Comparison of ENCODE assay signal across 33 cellular contexts in the genomic region with DNA sequence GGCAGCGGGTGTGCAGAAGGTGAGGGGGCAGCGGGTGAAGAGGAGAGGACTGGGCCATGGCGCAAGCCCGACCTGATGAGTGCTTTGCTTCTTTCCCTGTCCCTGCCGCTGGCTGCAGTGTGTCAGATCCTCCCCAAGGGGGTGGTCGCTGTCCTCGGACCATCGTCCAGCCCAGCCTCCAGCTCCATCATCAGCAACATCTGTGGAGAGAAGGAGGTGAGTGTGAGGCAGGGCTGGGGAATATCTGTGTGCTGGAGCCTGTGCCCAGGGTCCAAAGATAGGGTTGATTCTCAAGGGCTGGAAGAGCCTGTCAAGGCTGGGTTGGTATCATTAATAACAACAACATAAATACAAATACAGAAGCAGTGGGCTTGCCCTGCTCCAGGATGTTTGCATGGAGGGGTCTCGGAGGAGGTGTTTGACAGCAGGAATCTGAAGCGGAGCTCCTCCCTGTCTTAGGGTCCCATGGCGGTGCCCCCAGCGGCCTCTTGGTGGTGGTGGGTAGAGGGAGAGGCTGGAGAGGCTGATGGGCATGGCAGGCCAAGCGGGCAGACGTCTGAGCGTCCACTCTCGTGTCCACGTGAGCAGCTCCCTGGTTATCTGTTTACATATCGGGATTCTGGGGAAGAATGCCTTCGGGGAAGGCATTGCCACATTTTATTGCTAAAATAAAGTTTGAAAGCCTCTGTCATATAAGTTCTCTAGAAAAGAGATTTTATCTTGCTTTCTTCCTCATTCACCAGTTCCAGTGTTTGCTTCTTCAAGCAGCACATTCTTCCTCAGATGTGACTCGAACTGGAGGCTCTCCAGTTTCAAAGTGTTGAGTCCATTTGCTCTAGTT.
DNase-seq lines count a peak whose midpoint lies in the region; ATAC-seq, FAIRE-seq and TF ChIP-seq lines count a peak whose summit lies in the region.
"Had no signal": no experiment of that assay in that cellular context is flagged by ENCODE, and none has a peak within 500 bp of the region (broad histone marks: within the 10 kb centered on the region; RNA-seq: fewer than 3 reads in every experiment).

No MANE protein-coding gene starts in this region.

- H4K20me1 ChIP-seq in H9 (ENCODE audit: control insufficient read depth, insufficient read depth, insufficient read length) (no peaks in the 10 kb centered on the region), K562 (replicated peaks; ENCODE audit: control insufficient read depth, insufficient read depth, low read length) (no peaks in the 10 kb centered on the region; the same call in 1 of the 2 replicates)

- no peak for TF ChIP-seq EP300 in K562 (IDR thresholded peaks at IDR 0.05; ENCODE audit: low read length)

- ATAC-seq in K562 (peak; percentile 62; the same call in 2 of the 3 replicates), GM19395 (IDR thresholded peaks at IDR 0.05; ENCODE audit: unreplicated experiment) (no peak)
- ATAC-seq: activated CD4-positive, CD25-positive, alpha-beta regulatory T cell treated with anti-CD3 and anti-CD28 coated beads, Interleukin-2, amount 50 U/mL, for 24 hours; activated T-helper 17 cell treated with anti-CD3 and anti-CD28 coated beads, Interleukin-2, amount 50 U/mL, for 72 hours; naive thymus-derived CD4-positive, alpha-beta T cell had no signal

- CTCF ChIA-PET in K562 (lab: Yijun Ruan, JAX; ENCODE audit: low intra/inter-chr PET ratio), result no interaction called here

- H2BK5ac ChIP-seq in H9 (ENCODE audit: insufficient read length, low read length), result no peak overlapping the region

- H3K4me3 Mint-ChIP-seq in H9 (no peak overlapping the region), nephron (peak overlapping the region; percentile 21 to 70 (median 57))
- H3K4me3 Mint-ChIP-seq: activated naive CD4-positive, alpha-beta T cell treated with anti-CD3 and anti-CD28 coated beads, Interleukin-2, amount 50 U/mL, for 24 hours; activated T-helper 17 cell treated with anti-CD3 and anti-CD28 coated beads, Interleukin-2, amount 50 U/mL, for 72 hours; B cell; naive thymus-derived CD4-positive, alpha-beta T cell; T-helper 2 cell treated with Interferon-gamma antibody and Interleukin-4, amounts not matched to agents 5 μg/mL and 100 μg/mL, for 36 hours had no signal

- no peak overlapping the region for H2AK5ac ChIP-seq in H9 (ENCODE audit: insufficient read length, low read length)

- no peak overlapping the region for H4K8ac ChIP-seq in H9 (replicated peaks; ENCODE audit: insufficient read length, low read depth, low read length)

- H3K4me1 ChIP-seq in H9 (ENCODE audit: insufficient read depth, low read length) (no peaks in the 10 kb centered on the region), K562 (replicated peaks in 1 of 2; ENCODE audit: control insufficient read depth in 2 of 2, insufficient read depth in 2 of 2, low read length in 2 of 2) (no peaks in the 10 kb centered on the region)
- H3K4me1 ChIP-seq: colonic mucosa, Peyer's patch, stomach had no signal

- H2AFZ ChIP-seq in H9 (ENCODE audit: low read length) (no peak overlapping the region), K562 (ENCODE audit: low read depth, low read length) (no peak overlapping the region)

- H4K5ac ChIP-seq in H9 (ENCODE audit: insufficient read length, low read depth, low read length), result no peak overlapping the region

- no CpG with 5 or more reads among the region's 20 CpGs for WGBS in H9 (ENCODE audit: extremely low coverage, insufficient read length, low lambda C conversion rate)
- 1% methylated on average over 20 of the region's 20 CpGs for WGBS in K562 (ENCODE audit: insufficient coverage, low coverage, missing lambda C conversion rate)

- TF ChIP-seq RAD21 in K562 (CRISPR knock-in tag; conservative IDR thresholded peaks at IDR 0.05 in 1 of 2, IDR thresholded peaks at IDR 0.05 in 1 of 2), result peak in 1 of 2 experiments; percentile 7; a peak in 1 of 4 replicates

- H3K23ac ChIP-seq in H9 (ENCODE audit: insufficient read length, low read depth, low read length), result no peak overlapping the region

- H2BK12ac ChIP-seq in H9 (ENCODE audit: insufficient read length, low read depth, low read length), result no peak overlapping the region

- no peak overlapping the region for H2BK120ac ChIP-seq in H9 (ENCODE audit: low read depth, low read length, poor library complexity, severe bottlenecking)

- no peak for TF ChIP-seq CTCF in C4-2B (conservative IDR thresholded peaks at IDR 0.05)
- peak; percentile 41; the same call in 2 of the 3 replicates for TF ChIP-seq CTCF in H9 (conservative IDR thresholded peaks at IDR 0.05)
- TF ChIP-seq CTCF in K562 (IDR thresholded peaks at IDR 0.05 in 2 of 3, conservative IDR thresholded peaks at IDR 0.05 in 1 of 3; ENCODE audit: insufficient read depth in 2 of 3, low read depth in 1 of 3, low read length in 3 of 3), result peak in 2 of 3 experiments; percentile 9 to 35; a peak in 2 of 6 replicates
- TF ChIP-seq CTCF in nephron (IDR thresholded peaks at IDR 0.05; ENCODE audit: unreplicated experiment in 3 of 3), result no peak

- H3K27ac Mint-ChIP-seq in H9, result peak overlapping the region in 1 of 3 experiments; percentile 50; a peak in 2 of 7 replicates
- H3K27ac Mint-ChIP-seq in nephron, result peak overlapping the region; percentile 61 to 93 (median 85)
- H3K27ac Mint-ChIP-seq: activated naive CD4-positive, alpha-beta T cell treated with anti-CD3 and anti-CD28 coated beads, Interleukin-2, amount 50 U/mL, for 24 hours; activated T-helper 17 cell treated with anti-CD3 and anti-CD28 coated beads, Interleukin-2, amount 50 U/mL, for 72 hours; B cell; naive thymus-derived CD4-positive, alpha-beta T cell; T-helper 2 cell treated with Interferon-gamma antibody and Interleukin-4, amounts not matched to agents 5 μg/mL and 100 μg/mL, for 36 hours had no signal

- H3K9ac ChIP-seq in H9 (ENCODE audit: extremely low read depth, insufficient read length, low read length), result no peak overlapping the region
- no peak overlapping the region for H3K9ac ChIP-seq in K562 (ENCODE audit: insufficient read depth in 1 of 2, low read depth in 2 of 2, low read length in 2 of 2)
- H3K9ac ChIP-seq: KMS-11 had no signal

- no peak overlapping the region for H3K18ac ChIP-seq in H9 (ENCODE audit: insufficient read length, low read depth, low read length)

- no peaks in the 10 kb centered on the region for H3K9me1 ChIP-seq in K562 (ENCODE audit: control insufficient read depth, insufficient read depth, low read length)

- no peak overlapping the region for H3K4ac ChIP-seq in H9 (ENCODE audit: low read depth, low read length)

- POLR2A ChIA-PET in K562 (lab: Yijun Ruan, JAX), result no interaction called here

- no peak overlapping the region for H2BK15ac ChIP-seq in H9 (ENCODE audit: low read depth, low read length)

- H3K27me3 Mint-ChIP-seq in H9 (ENCODE audit: low read depth), result peaks cover 2% of the 10 kb centered on the region
- peaks cover 22% of the 10 kb centered on the region for H3K27me3 Mint-ChIP-seq in nephron (ENCODE audit: low read depth)

- no peaks in the 10 kb centered on the region for H3K36me3 ChIP-seq in K562 (ENCODE audit: control insufficient read depth, insufficient read depth, low read length)
- H3K36me3 ChIP-seq: breast epithelium, colonic mucosa, Peyer's patch, stomach, thyroid gland had no signal

- H3K36me3 Mint-ChIP-seq in H9 (ENCODE audit: insufficient read depth in 1 of 3, low read depth in 3 of 3) (no peaks in the 10 kb centered on the region), nephron (ENCODE audit: low read depth) (no peaks in the 10 kb centered on the region)
- H3K36me3 Mint-ChIP-seq: activated naive CD4-positive, alpha-beta T cell treated with anti-CD3 and anti-CD28 coated beads, Interleukin-2, amount 50 U/mL, for 24 hours; naive thymus-derived CD4-positive, alpha-beta T cell had no signal

- BruUV-seq in K562 (replicated peaks; lab: Mats Ljungman, UMichigan), result no TSS peak

- H3K9me3 Mint-ChIP-seq in H9, result no peaks in the 10 kb centered on the region
- no peaks in the 10 kb centered on the region for H3K9me3 Mint-ChIP-seq in nephron
- H3K9me3 Mint-ChIP-seq: activated naive CD4-positive, alpha-beta T cell treated with anti-CD3 and anti-CD28 coated beads, Interleukin-2, amount 50 U/mL, for 24 hours; activated T-helper 17 cell treated with anti-CD3 and anti-CD28 coated beads, Interleukin-2, amount 50 U/mL, for 72 hours; naive thymus-derived CD4-positive, alpha-beta T cell; T-helper 2 cell treated with Interferon-gamma antibody and Interleukin-4, amounts not matched to agents 5 μg/mL and 100 μg/mL, for 36 hours had no signal

- no peaks in the 10 kb centered on the region for H3K23me2 ChIP-seq in H9 (ENCODE audit: insufficient read length, low read depth, low read length, poor library complexity, severe bottlenecking)

- H3K79me2 ChIP-seq in H9 (ENCODE audit: insufficient read depth, low read length) (no peaks in the 10 kb centered on the region), K562 (ENCODE audit: control insufficient read depth, insufficient read depth, low read length) (no peaks in the 10 kb centered on the region)

- H3K56ac ChIP-seq in H9 (ENCODE audit: insufficient read length, low read depth, low read length), result no peak overlapping the region

- in situ Hi-C loops in K562 (cut with MboI), result no loop called here

- H3K4me3 ChIP-seq in K562, result no peak overlapping the region
- H3K4me3 ChIP-seq: breast epithelium, colonic mucosa, Peyer's patch, skin epidermis, stomach, thyroid gland had no signal

- FAIRE-seq in K562 (lab: Jason Lieb, UNC), result no peak
- FAIRE-seq: frontal cortex, GM18507 had no signal

- no peak overlapping the region for H3K14ac ChIP-seq in H9 (ENCODE audit: insufficient read depth, low read length)

- H3K27me3 ChIP-seq in H9 (ENCODE audit: insufficient read depth, low read length) (no peaks in the 10 kb centered on the region), K562 (ENCODE audit: control insufficient read depth in 2 of 2, insufficient read depth in 2 of 2, low read length in 2 of 2) (peaks cover 14 to 51% of the 10 kb centered on the region in 2 experiments; a peak in 3 of 5 replicates)
- H3K27me3 ChIP-seq: breast epithelium, colonic mucosa, Peyer's patch, thyroid gland had no signal

- no peaks in the 10 kb centered on the region for H3K79me1 ChIP-seq in H9 (ENCODE audit: insufficient read depth, low read depth, low read length, poor library complexity, severe bottlenecking)

- H3K9me3 ChIP-seq in H9 (ENCODE audit: control insufficient read depth, low read depth, low read length) (no peaks in the 10 kb centered on the region), K562 (replicated peaks; ENCODE audit: control insufficient read depth, insufficient read depth, low read depth, low read length) (no peaks in the 10 kb centered on the region)
- H3K9me3 ChIP-seq: breast epithelium, colonic mucosa, Peyer's patch, stomach, thyroid gland had no signal

- H3K4me2 ChIP-seq in H9 (ENCODE audit: insufficient read depth, insufficient read length, low read length) (no peak overlapping the region), K562 (ENCODE audit: insufficient read depth, low read length) (no peak overlapping the region)
- H3K4me2 ChIP-seq: KMS-11 had no signal

- H2BK20ac ChIP-seq in H9 (ENCODE audit: low read depth, low read length, poor library complexity, severe bottlenecking), result no peak overlapping the region

- no peaks in the 10 kb centered on the region for H3K4me1 Mint-ChIP-seq in H9
- peaks cover 47% of the 10 kb centered on the region for H3K4me1 Mint-ChIP-seq in nephron
- H3K4me1 Mint-ChIP-seq: activated naive CD4-positive, alpha-beta T cell treated with anti-CD3 and anti-CD28 coated beads, Interleukin-2, amount 50 U/mL, for 24 hours; activated T-helper 17 cell treated with anti-CD3 and anti-CD28 coated beads, Interleukin-2, amount 50 U/mL, for 72 hours; B cell; naive thymus-derived CD4-positive, alpha-beta T cell had no signal

- intact Hi-C loops in K562 (cut with micrococcal nuclease), result no loop called here

- H3T11ph ChIP-seq in H9 (ENCODE audit: low read length), result no peak overlapping the region

- TF ChIP-seq POLR2A in K562 (conservative IDR thresholded peaks at IDR 0.05), result no peak

- DNase-seq in H9, result peak; percentile 44
- DNase-seq in K562 (ENCODE audit: extremely low read depth in 1 of 4, low spot score in 3 of 4), result peak in 1 of 4 experiments; percentile 17
- no peak for DNase-seq in HUDEP-2 (lab: John Stamatoyannopoulos, UW; ENCODE audit: unreplicated experiment in 76 of 76)
- DNase-seq in OCI-M2 (lab: John Stamatoyannopoulos, UW; ENCODE audit: unreplicated experiment), result no peak
- DNase-seq in mesenteric fat pad (ENCODE audit: low spot score), result no peak
- DNase-seq: activated CD4-positive, alpha-beta T cell treated with anti-CD3 and anti-CD28 coated beads, Interleukin-2, amount 50 U/mL, for 48 hours; activated CD8-positive, alpha-beta memory T cell treated with anti-CD3 and anti-CD28 coated beads, Interleukin-2, amount 50 U/mL, for 48 hours; amygdala; colonic mucosa; DMS153; GDM1; midbrain; naive thymus-derived CD4-positive, alpha-beta T cell; NCI-H1694; NCI-H510A treated with DMSO at 0.1 percent for 48 hours; NK-92 treated with Interleukin-12 subunit alpha and Interleukin-12 subunit beta, amount 100 ng/mL, for 24 hours; Peyer's patch; SHP77 treated with DMSO at 0.1 percent for 48 hours; stomach; thyroid gland had no signal

- H3K27ac ChIP-seq in C4-2B (peak overlapping the region; percentile 60), H9 (ENCODE audit: insufficient read length, low read depth, low read length) (no peak overlapping the region), K562 (ENCODE audit: extremely low read depth, low read depth, low read length) (no peak overlapping the region)
- H3K27ac ChIP-seq: breast epithelium, colonic mucosa, KMS-11, Peyer's patch, skin epidermis, stomach, thyroid gland had no signal

- no peak overlapping the region for H4K91ac ChIP-seq in H9 (ENCODE audit: insufficient read length, low read depth, low read length)

Comparison
In these comparisons a context has a peak if more than half of its experiments do, and no peak if none do; other contexts are left out.
1. CTCF ChIP-seq: peak in H9 (single experiment) and K562 (2 of 3); none in C4-2B (single experiment) and nephron (0 of 3).
2. H3K4me3 Mint-ChIP-seq: peak in nephron (3 of 3); none in H9 (0 of 2).